In genomic region chr1:201499795-201500669, GRCh38 we compare ENCODE assay signal across 12 cellular contexts. TPM values are rescaled to one million over a fixed set of nuclear protein-coding genes. Genes with fewer than 3 reads are reported as not detected.
DNase-seq lines count a peak whose midpoint lies in the region; ATAC-seq, FAIRE-seq and TF ChIP-seq lines count a peak whose summit lies in the region.
"Had no signal": no experiment of that assay in that cellular context is flagged by ENCODE, and none has a peak within 500 bp of the region (broad histone marks: within the 10 kb centered on the region; RNA-seq: fewer than 3 reads in every experiment).

No MANE protein-coding gene starts in this region.

- H3K27me3 ChIP-seq in gastrocnemius medialis, result no peaks in the 10 kb centered on the region
- no peaks in the 10 kb centered on the region for H3K27me3 ChIP-seq in HAP-1 (ENCODE audit: low read depth)
- H3K27me3 ChIP-seq: BLaER1 treated with 17β-estradiol and CSF1 and Interleukin-3, amounts not matched to agents 10 nM and 100 nM had no signal

- FAIRE-seq in kidney (lab: Jason Lieb, UNC), result no peak
- FAIRE-seq: urothelium cell line had no signal

- H3K27ac ChIP-seq in HEK293 (ENCODE audit: extremely low read depth, low read depth, low read length) (no peak overlapping the region), kidney (ENCODE audit: low read depth in 2 of 2, low read length in 2 of 2) (peak overlapping the region; percentile 69 to 82), gastrocnemius medialis (peak overlapping the region; percentile 75 to 83 (median 78))
- H3K27ac ChIP-seq: BLaER1 treated with 17β-estradiol and CSF1 and Interleukin-3, amounts not matched to agents 10 nM and 100 nM had no signal

- TF ChIP-seq CTCF in HEK293 (tag by site-specific recombination; IDR thresholded peaks at IDR 0.05) (no peak), kidney (IDR thresholded peaks at IDR 0.05; ENCODE audit: borderline replicate concordance, extremely low read depth, insufficient read depth) (no peak), gastrocnemius medialis (IDR thresholded peaks at IDR 0.05 in 4 of 5, conservative IDR thresholded peaks at IDR 0.05 in 1 of 5) (no peak)

- no peaks in the 10 kb centered on the region for H3K36me3 ChIP-seq in HEK293 (ENCODE audit: control insufficient read depth in 2 of 2, insufficient read depth in 1 of 2, low read length in 2 of 2)
- peaks cover 4 to 5% of the 10 kb centered on the region in 2 donors for H3K36me3 ChIP-seq in kidney (ENCODE audit: control insufficient read depth in 1 of 2, insufficient read depth in 2 of 2, low read length in 2 of 2)
- H3K36me3 ChIP-seq in gastrocnemius medialis, result no peaks in the 10 kb centered on the region
- no peaks in the 10 kb centered on the region; the same call in 1 of the 2 replicates for H3K36me3 ChIP-seq in HAP-1 (replicated peaks)

- in situ Hi-C loops in gastrocnemius medialis (cut with MboI; ENCODE audit: low sequenced_read_pairs in 4 of 4), result no loop called here
- in situ Hi-C loops in HAP-1 (cut with MboI; ENCODE audit: low sequenced_read_pairs), result no loop called here

- H3K4me1 ChIP-seq in HEK293 (ENCODE audit: control insufficient read depth, insufficient read depth, low read length) (no peaks in the 10 kb centered on the region; the same call in none of the 2 replicates), kidney (ENCODE audit: control insufficient read depth in 1 of 2, insufficient read depth in 1 of 2, low read depth in 1 of 2, low read length in 2 of 2) (peaks cover 22 to 40% of the 10 kb centered on the region in 2 donors), gastrocnemius medialis (peaks cover 31 to 44% of the 10 kb centered on the region in 2 donors), HAP-1 (peaks cover 13% of the 10 kb centered on the region)

- no peak for TF ChIP-seq POLR2A in gastrocnemius medialis (IDR thresholded peaks at IDR 0.05)

- H3K9ac ChIP-seq in kidney (ENCODE audit: low read length in 2 of 2), result peak overlapping the region in 1 of 2 donors; percentile 51
- H3K9ac ChIP-seq: BLaER1 treated with 17β-estradiol and CSF1 and Interleukin-3, amounts not matched to agents 10 nM and 100 nM had no signal

- intact Hi-C loops in kidney (cut with DNase I), result no loop called here
- intact Hi-C loops in gastrocnemius medialis (cut with DNase I; ENCODE audit: low total_unique reads), result no loop called here

- H3K4me3 ChIP-seq in HEK293 (ENCODE audit: low read depth, low read length), result no peak overlapping the region
- peak overlapping the region in 1 of 2 donors; percentile 15 for H3K4me3 ChIP-seq in kidney (ENCODE audit: low read length in 2 of 2)
- H3K4me3 ChIP-seq in gastrocnemius medialis, result no peak overlapping the region
- no peak overlapping the region for H3K4me3 ChIP-seq in HAP-1
- H3K4me3 ChIP-seq: BLaER1 treated with 17β-estradiol and CSF1 and Interleukin-3, amounts not matched to agents 10 nM and 100 nM had no signal

- POLR2A ChIA-PET in HEK293 (lab: Yijun Ruan, JAX), result interaction anchor here (1.0 kb wide), 1 partner anchor 10 kb away, joined by 3 read pairs; no protein-coding TSS in a partner anchor

- CTCF ChIA-PET in HEK293 (lab: Yijun Ruan, JAX), result interaction anchor here (0.6 to 5.5 kb wide), 7 partner anchors 9 to 52 kb away, joined by 3 to 74 read pairs (median 5); no protein-coding TSS in a partner anchor

- no peak for ATAC-seq in gastrocnemius medialis

- H3K9me3 ChIP-seq in HEK293 (ENCODE audit: control insufficient read depth, insufficient read depth, low read depth, low read length) (no peaks in the 10 kb centered on the region), kidney (ENCODE audit: control insufficient read depth in 1 of 2, low read length in 2 of 2) (no peaks in the 10 kb centered on the region), gastrocnemius medialis (no peaks in the 10 kb centered on the region), HAP-1 (no peaks in the 10 kb centered on the region)
- H3K9me3 ChIP-seq: BLaER1 treated with 17β-estradiol and CSF1 and Interleukin-3, amounts not matched to agents 10 nM and 100 nM had no signal

- DNase-seq in cerebellum (ENCODE audit: low spot score), result peak; percentile 33
- no peak for DNase-seq in kidney
- DNase-seq in gastrocnemius medialis, result no peak
- DNase-seq in NCI-H1694 treated with DMSO at 0.1 percent for 48 hours (lab: John Stamatoyannopoulos, UW), result no peak
- no peak for DNase-seq in HAP-1 (ENCODE audit: low spot score in 2 of 2)
- no peak for DNase-seq in activated CD4-positive, alpha-beta T cell treated with anti-CD3 and anti-CD28 coated beads for 4 hours
- no peak for DNase-seq in NCI-H1092 treated with DMSO at 0.1 percent for 48 hours (lab: John Stamatoyannopoulos, UW)
- DNase-seq: NCI-H526 treated with DMSO at 0.1 percent for 48 hours, T1000 had no signal

TF ChIP-seq in HEK293, 187 proteins besides CTCF, POLR2A, EP300 and RAD21:
- no peak for TF ChIP-seq ZNF121 (tag by site-specific recombination; IDR thresholded peaks at IDR 0.05)
- no peak for TF ChIP-seq ZNF610 (tag by site-specific recombination; IDR thresholded peaks at IDR 0.05; ENCODE audit: borderline replicate concordance)
- TF ChIP-seq ZNF777 (tag by site-specific recombination; IDR thresholded peaks at IDR 0.05; ENCODE audit: borderline replicate concordance), result no peak
- TF ChIP-seq ZNF248 (tag by site-specific recombination; IDR thresholded peaks at IDR 0.05), result no peak
- peak; percentile 65; the same call in 1 of the 2 replicates for TF ChIP-seq ZNF768 (tag by site-specific recombination; IDR thresholded peaks at IDR 0.05)
- TF ChIP-seq ZNF335 (tag by site-specific recombination; conservative IDR thresholded peaks at IDR 0.05), result peak; percentile 73
- peak; percentile 54 for TF ChIP-seq ZIC2 (tag by site-specific recombination; IDR thresholded peaks at IDR 0.05)
- 0 out of 2 replicates have a peak, but pooled peaks have one; percentile 60 for TF ChIP-seq GLIS1 (tag by site-specific recombination; IDR thresholded peaks at IDR 0.05)
- peak; percentile 52; the same call in 1 of the 2 replicates for TF ChIP-seq GLIS2 (tag by site-specific recombination; IDR thresholded peaks at IDR 0.05)
- TF ChIP-seq KLF8 (tag by site-specific recombination; IDR thresholded peaks at IDR 0.05), result no peak
- no peak for TF ChIP-seq KLF9 (tag by site-specific recombination; IDR thresholded peaks at IDR 0.05; ENCODE audit: low read depth)

RNA-seq across cellular contexts. Expression of gene CSRP1, which starts 6.9 kb away (rescaled TPM):
- total RNA-seq in cerebellum (19.3 TPM), kidney (236 TPM), gastrocnemius medialis (10 to 100 TPM; 22.7 to 91.1 (median 68.9) TPM)
- polyA plus RNA-seq in kidney (ENCODE audit: insufficient read depth, low read depth, low replicate concordance), result 211 TPM

RNA-seq across cellular contexts. Expression of gene PHLDA3, which starts 31.0 kb away (rescaled TPM):
- total RNA-seq in cerebellum (5.6 TPM), kidney (25.6 TPM), gastrocnemius medialis (10 to 100 TPM in 3 of 4 donors, 1 to 10 TPM in 1; 7.4 to 91.8 (median 62.7) TPM)
- 27.3 TPM for polyA plus RNA-seq in kidney (ENCODE audit: insufficient read depth, low read depth, low replicate concordance)

RNA-seq across cellular contexts. Expression of gene NAV1, which starts 38.9 kb away (rescaled TPM):
- total RNA-seq in cerebellum (73.3 TPM), kidney (23.0 TPM), gastrocnemius medialis (1 to 10 TPM; 4.2 to 9.1 (median 7.1) TPM)
- 1.7 TPM for polyA plus RNA-seq in kidney (ENCODE audit: insufficient read depth, low read depth, low replicate concordance)
